20 cellular contexts compared by ENCODE assay signal in the genomic region with DNA sequence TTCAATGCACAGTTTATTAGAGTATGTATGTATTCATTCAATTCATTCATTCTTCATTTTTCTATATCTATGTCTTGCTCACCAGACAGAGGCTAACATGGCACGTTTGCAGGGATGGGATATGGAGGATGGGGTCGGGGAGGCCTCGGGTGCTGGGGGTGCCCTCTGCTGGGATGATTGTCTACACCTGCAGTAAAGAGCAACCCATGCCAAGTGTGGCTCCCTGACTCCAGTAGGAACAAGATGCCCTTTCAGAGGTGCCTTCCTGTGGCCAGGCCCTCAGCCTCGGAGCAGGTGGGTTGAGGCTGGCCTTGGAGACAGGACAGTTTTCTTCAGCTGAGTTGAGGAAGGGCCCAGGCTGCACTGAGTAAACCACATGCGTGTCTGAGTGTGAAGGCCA.
A peak's percentile ranks its signal among the peaks of the same experiment; 100 is the strongest.
DNase-seq lines count a peak whose midpoint lies in the region; ATAC-seq, FAIRE-seq and TF ChIP-seq lines count a peak whose summit lies in the region.
"Had no signal": no experiment of that assay in that cellular context is flagged by ENCODE, and none has a peak within 500 bp of the region (broad histone marks: within the 10 kb centered on the region; RNA-seq: fewer than 3 reads in every experiment).

No MANE protein-coding gene starts in this region.

- no peak for DNase-seq in HepG2 (ENCODE audit: low spot score)
- DNase-seq in right lobe of liver, result no peak
- no peak for DNase-seq in foreskin keratinocyte
- DNase-seq in D341Med (ENCODE audit: low spot score), result no peak
- DNase-seq in NCI-H345 (lab: John Stamatoyannopoulos, UW), result no peak
- DNase-seq in NK-92 treated with Interleukin-12 subunit alpha and Interleukin-12 subunit beta, amount 100 ng/mL, for 24 hours (lab: John Stamatoyannopoulos, UW), result no peak
- no peak for DNase-seq in kidney tubule cell (ENCODE audit: low spot score)
- DNase-seq: CD8-positive, alpha-beta T cell; DMS79; Karpas-422; MM.1S; NCI-H1092 treated with DMSO at 0.1 percent for 48 hours; NCI-H2081; NCI-H2171 treated with DMSO at 0.1 percent for 48 hours; NCI-H446 treated with DMSO at 0.1 percent for 48 hours; SIG-M5 had no signal

- H3K79me2 ChIP-seq in HepG2 (ENCODE audit: insufficient read depth, low read length), result no peaks in the 10 kb centered on the region
- H3K79me2 ChIP-seq in OCI-LY3 (ENCODE audit: low read length), result no peaks in the 10 kb centered on the region

- H3K4me3 ChIP-seq in HepG2 (replicated peaks in 1 of 3; ENCODE audit: insufficient read depth in 1 of 3, low read depth in 2 of 3, low read length in 3 of 3), result no peak overlapping the region
- no peak overlapping the region for H3K4me3 ChIP-seq in right lobe of liver
- no peak overlapping the region for H3K4me3 ChIP-seq in OCI-LY3 (ENCODE audit: low read length)
- H3K4me3 ChIP-seq: BLaER1 treated with 17β-estradiol and CSF1 and Interleukin-3, amounts not matched to agents 10 nM and 100 nM had no signal

- 4% methylated on average over 4 of the region's 5 CpGs for WGBS in HepG2 (ENCODE audit: low lambda C conversion rate)
- 50% methylated on average over 2 of the region's 5 CpGs for WGBS in right lobe of liver (ENCODE audit: insufficient coverage, low coverage, low lambda C conversion rate, missing lambda C conversion rate)

- POLR2A ChIA-PET in HepG2 (lab: Yijun Ruan, JAX), result no interaction called here

- H3K27ac ChIP-seq in HepG2 (ENCODE audit: extremely low read length, insufficient read depth, low read length) (no peak overlapping the region), right lobe of liver (no peak overlapping the region), OCI-LY3 (ENCODE audit: low read length) (no peak overlapping the region), foreskin keratinocyte (no peak overlapping the region)
- H3K27ac ChIP-seq: BLaER1 treated with 17β-estradiol and CSF1 and Interleukin-3, amounts not matched to agents 10 nM and 100 nM; RWPE1 had no signal

- intact Hi-C loops in HepG2 (cut with micrococcal nuclease; ENCODE audit: unreplicated experiment), result loop anchor here (5.0 kb wide), 1 partner anchor 33 kb away; no protein-coding TSS in a partner anchor
- intact Hi-C loops in right lobe of liver (cut with DNase I), result loop anchor here in 1 of 2 donors (10.0 kb wide), 1 partner anchor 230 kb away; no protein-coding TSS in a partner anchor

- H2AFZ ChIP-seq in HepG2 (ENCODE audit: low read length), result no peak overlapping the region
- H2AFZ ChIP-seq in OCI-LY3 (ENCODE audit: low read depth, low read length), result no peak overlapping the region

- CTCF ChIA-PET in HepG2 (lab: Yijun Ruan, JAX; ENCODE audit: low intra/inter-chr PET ratio, low total read pairs), result interaction anchor here (1.5 kb wide), 1 partner anchor 31 kb away, joined by 3 read pairs; no protein-coding TSS in a partner anchor

- ATAC-seq in HepG2 (0 out of 3 replicates have a peak, but pooled peaks have one; percentile 35), right lobe of liver (no peak), foreskin keratinocyte (no peak)
- ATAC-seq: CD8-positive, alpha-beta T cell had no signal

- H4K20me1 ChIP-seq in HepG2 (ENCODE audit: insufficient read depth, low read length), result no peaks in the 10 kb centered on the region
- H4K20me1 ChIP-seq in OCI-LY3 (ENCODE audit: insufficient read depth, low read length), result no peaks in the 10 kb centered on the region
- H4K20me1 ChIP-seq: BLaER1 treated with 17β-estradiol and CSF1 and Interleukin-3, amounts not matched to agents 10 nM and 100 nM had no signal

- H3K9ac ChIP-seq in HepG2 (ENCODE audit: insufficient read depth, low read depth, low read length) (no peak overlapping the region), OCI-LY3 (ENCODE audit: low read length) (no peak overlapping the region)
- H3K9ac ChIP-seq: BLaER1 treated with 17β-estradiol and CSF1 and Interleukin-3, amounts not matched to agents 10 nM and 100 nM had no signal

- no peaks in the 10 kb centered on the region for H3K27me3 ChIP-seq in HepG2 (ENCODE audit: control insufficient read depth in 1 of 2, insufficient read depth in 2 of 2, low read length in 2 of 2)
- no peaks in the 10 kb centered on the region for H3K27me3 ChIP-seq in right lobe of liver
- H3K27me3 ChIP-seq in OCI-LY3 (ENCODE audit: low read depth, low read length), result peaks cover 12% of the 10 kb centered on the region; the same call in 1 of the 2 replicates
- no peaks in the 10 kb centered on the region for H3K27me3 ChIP-seq in foreskin keratinocyte
- H3K27me3 ChIP-seq: BLaER1 treated with 17β-estradiol and CSF1 and Interleukin-3, amounts not matched to agents 10 nM and 100 nM had no signal

- TF ChIP-seq RAD21 in HepG2 (CRISPR knock-in tag; IDR thresholded peaks at IDR 0.05), result no peak

- H3K4me2 ChIP-seq in HepG2 (ENCODE audit: low read depth, low read length), result no peak overlapping the region
- no peak overlapping the region for H3K4me2 ChIP-seq in OCI-LY3 (ENCODE audit: low read length)
- H3K4me2 ChIP-seq: BLaER1 treated with 17β-estradiol and CSF1 and Interleukin-3, amounts not matched to agents 10 nM and 100 nM had no signal

- no peak for TF ChIP-seq POLR2A in HepG2 (IDR thresholded peaks at IDR 0.05; ENCODE audit: insufficient read depth in 1 of 2, low read depth in 2 of 2, low read length in 2 of 2)
- TF ChIP-seq POLR2A in right lobe of liver (IDR thresholded peaks at IDR 0.05), result no peak

- in situ Hi-C loops in HepG2 (cut with HindIII; ENCODE audit: extremely low pct_ligation_motif_present, low pct_unique_long_range_greater_than_20kb), result no loop called here

- TF ChIP-seq EP300 in HepG2 (IDR thresholded peaks at IDR 0.05; ENCODE audit: low read depth in 2 of 2, low read length in 2 of 2), result no peak
- TF ChIP-seq EP300 in HepG2 (CRISPR knock-in tag; IDR thresholded peaks at IDR 0.05; ENCODE audit: borderline replicate concordance), result no peak

- no peaks in the 10 kb centered on the region for H3K9me3 ChIP-seq in HepG2 (ENCODE audit: low read length)
- no peaks in the 10 kb centered on the region for H3K9me3 ChIP-seq in right lobe of liver
- no peaks in the 10 kb centered on the region for H3K9me3 ChIP-seq in OCI-LY3 (ENCODE audit: insufficient read depth, low read length)
- H3K9me3 ChIP-seq: BLaER1 treated with 17β-estradiol and CSF1 and Interleukin-3, amounts not matched to agents 10 nM and 100 nM had no signal

- FAIRE-seq in HepG2 (lab: Jason Lieb, UNC), result no peak
- FAIRE-seq: HTR-8/SVneo had no signal

- H3K36me3 ChIP-seq in HepG2 (replicated peaks in 1 of 2; ENCODE audit: control insufficient read depth in 1 of 2, insufficient read depth in 2 of 2, low read length in 2 of 2), result no peaks in the 10 kb centered on the region
- H3K36me3 ChIP-seq in right lobe of liver, result no peaks in the 10 kb centered on the region
- no peaks in the 10 kb centered on the region for H3K36me3 ChIP-seq in OCI-LY3 (replicated peaks; ENCODE audit: low read depth, low read length)
- H3K36me3 ChIP-seq: BLaER1 treated with 17β-estradiol and CSF1 and Interleukin-3, amounts not matched to agents 10 nM and 100 nM had no signal

- H3K4me1 ChIP-seq in HepG2 (ENCODE audit: insufficient read depth, low read length) (no peaks in the 10 kb centered on the region), right lobe of liver (no peaks in the 10 kb centered on the region), OCI-LY3 (ENCODE audit: low read length) (0 out of 2 replicates have a peak, but pooled peaks cover 2% of the 10 kb centered on the region), foreskin keratinocyte (no peaks in the 10 kb centered on the region)

- no TSS peak for BruUV-seq in HepG2 (replicated peaks; lab: Mats Ljungman, UMichigan)

- peak; percentile 26 for TF ChIP-seq CTCF in HepG2 (CRISPR knock-in tag; IDR thresholded peaks at IDR 0.05)
- TF ChIP-seq CTCF in right lobe of liver (IDR thresholded peaks at IDR 0.05), result no peak
- 0 out of 2 replicates have a peak, but pooled peaks have one; percentile 7 for TF ChIP-seq CTCF in OCI-LY3 (IDR thresholded peaks at IDR 0.05; ENCODE audit: low read depth, low read length)
- peak; percentile 28 for TF ChIP-seq CTCF in foreskin keratinocyte (conservative IDR thresholded peaks at IDR 0.05)

TF ChIP-seq in HepG2, 621 proteins besides CTCF, POLR2A, EP300 and RAD21 (continues in another document):
- TF ChIP-seq, protein P1, sequence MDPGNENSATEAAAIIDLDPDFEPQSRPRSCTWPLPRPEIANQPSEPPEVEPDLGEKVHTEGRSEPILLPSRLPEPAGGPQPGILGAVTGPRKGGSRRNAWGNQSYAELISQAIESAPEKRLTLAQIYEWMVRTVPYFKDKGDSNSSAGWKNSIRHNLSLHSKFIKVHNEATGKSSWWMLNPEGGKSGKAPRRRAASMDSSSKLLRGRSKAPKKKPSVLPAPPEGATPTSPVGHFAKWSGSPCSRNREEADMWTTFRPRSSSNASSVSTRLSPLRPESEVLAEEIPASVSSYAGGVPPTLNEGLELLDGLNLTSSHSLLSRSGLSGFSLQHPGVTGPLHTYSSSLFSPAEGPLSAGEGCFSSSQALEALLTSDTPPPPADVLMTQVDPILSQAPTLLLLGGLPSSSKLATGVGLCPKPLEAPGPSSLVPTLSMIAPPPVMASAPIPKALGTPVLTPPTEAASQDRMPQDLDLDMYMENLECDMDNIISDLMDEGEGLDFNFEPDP (CRISPR knock-in tag; conservative IDR thresholded peaks at IDR 0.05), result no peak
- TF ChIP-seq ZNF10 (CRISPR knock-in tag; IDR thresholded peaks at IDR 0.05; ENCODE audit: borderline replicate concordance, low read depth), result no peak
- no peak for TF ChIP-seq ZNF501 (CRISPR knock-in tag; IDR thresholded peaks at IDR 0.05)
- TF ChIP-seq KLF16 (CRISPR knock-in tag; IDR thresholded peaks at IDR 0.05), result no peak
- no peak for TF ChIP-seq ZNF101 (CRISPR knock-in tag; IDR thresholded peaks at IDR 0.05; ENCODE audit: borderline replicate concordance, low read depth)

Comparison
In these comparisons a context has a peak if more than half of its experiments do, and no peak if none do; other contexts are left out.
1. CTCF ChIP-seq: peak in HepG2 (single experiment), OCI-LY3 (single experiment) and foreskin keratinocyte (single experiment); none in right lobe of liver (0 of 4).